ENCODE assay signal across 32 cellular contexts in genomic region chr15:71973366-71973765, GRCh38.
"Had no signal": no experiment of that assay in that cellular context is flagged by ENCODE, and none has a peak within 500 bp of the region (broad histone marks: within the 10 kb centered on the region; RNA-seq: fewer than 3 reads in every experiment).

No MANE protein-coding gene starts in this region.

- H3K36me3 Mint-ChIP-seq: WTC11 had no signal

- H3K4me1 Mint-ChIP-seq: activated CD4-positive, alpha-beta memory T cell treated with anti-CD3 and anti-CD28 coated beads, Interleukin-2, amount 10 ng/mL, durations not matched to agents 7 days and 5 days; activated CD4-positive, alpha-beta T cell treated with anti-CD3 and anti-CD28 coated beads, Interleukin-2, amount 10 ng/mL, durations not matched to agents 7 days and 5 days; activated T-helper 17 cell treated with anti-CD3 and anti-CD28 coated beads, Interleukin-2, amount 50 U/mL, for 72 hours; brain; WTC11 had no signal

- H3K9me3 Mint-ChIP-seq: activated CD4-positive, alpha-beta memory T cell treated with anti-CD3 and anti-CD28 coated beads, Interleukin-2, amount 10 ng/mL, durations not matched to agents 7 days and 5 days; activated CD4-positive, alpha-beta T cell treated with anti-CD3 and anti-CD28 coated beads, Interleukin-2, amount 10 ng/mL, durations not matched to agents 7 days and 5 days; activated T-cell treated with anti-CD3 and anti-CD28 coated beads, Interleukin-2, amount 50 U/mL, for 24 hours; activated T-helper 17 cell treated with anti-CD3 and anti-CD28 coated beads, Interleukin-2, amount 50 U/mL, for 72 hours; brain; WTC11 had no signal

- ATAC-seq: activated T-helper 17 cell treated with anti-CD3 and anti-CD28 coated beads, Interleukin-2, amount 50 U/mL, for 72 hours; foreskin keratinocyte; gastrocnemius medialis; heart left ventricle; WTC11 had no signal

- H3K27me3 ChIP-seq: ascending aorta, breast epithelium, cardiac muscle cell, colonic mucosa, esophagus squamous epithelium, foreskin keratinocyte, gastrocnemius medialis, heart left ventricle had no signal

- H3K36me3 ChIP-seq: breast epithelium, colonic mucosa had no signal

- FAIRE-seq: endometrium, endothelial cell of umbilical vein had no signal

- H3K4me3 Mint-ChIP-seq: activated CD4-positive, alpha-beta memory T cell treated with anti-CD3 and anti-CD28 coated beads, Interleukin-2, amount 10 ng/mL, durations not matched to agents 7 days and 5 days; activated CD4-positive, alpha-beta T cell treated with anti-CD3 and anti-CD28 coated beads, Interleukin-2, amount 10 ng/mL, durations not matched to agents 7 days and 5 days; activated naive CD8-positive, alpha-beta T cell; activated T-cell treated with anti-CD3 and anti-CD28 coated beads, Interleukin-2, amount 50 U/mL, for 24 hours; activated T-helper 17 cell treated with anti-CD3 and anti-CD28 coated beads, Interleukin-2, amount 50 U/mL, for 72 hours; brain; WTC11 had no signal

- H3K27me3 Mint-ChIP-seq: activated CD4-positive, alpha-beta memory T cell treated with anti-CD3 and anti-CD28 coated beads, Interleukin-2, amount 10 ng/mL, durations not matched to agents 7 days and 5 days; activated CD4-positive, alpha-beta T cell treated with anti-CD3 and anti-CD28 coated beads, Interleukin-2, amount 10 ng/mL, durations not matched to agents 7 days and 5 days; activated naive CD8-positive, alpha-beta T cell; activated T-cell treated with anti-CD3 and anti-CD28 coated beads, Interleukin-2, amount 50 U/mL, for 24 hours; activated T-helper 17 cell treated with anti-CD3 and anti-CD28 coated beads, Interleukin-2, amount 50 U/mL, for 72 hours; brain had no signal

- H3K4me3 ChIP-seq: ascending aorta, breast epithelium, cardiac muscle cell, colonic mucosa, esophagus squamous epithelium, gastrocnemius medialis, heart left ventricle had no signal

- H3K4me1 ChIP-seq: ascending aorta, breast epithelium, colonic mucosa, gastrocnemius medialis had no signal

- DNase-seq: activated CD4-positive, alpha-beta memory T cell treated with anti-CD3 and anti-CD28 coated beads, Interleukin-2, amount 10 ng/mL, durations not matched to agents 7 days and 5 days; activated CD4-positive, alpha-beta T cell treated with anti-CD3 and anti-CD28 coated beads for 1 hour; activated CD4-positive, alpha-beta T cell treated with anti-CD3 and anti-CD28 coated beads for 4 hours; activated CD4-positive, alpha-beta T cell treated with anti-CD3 and anti-CD28 coated beads, Interleukin-2, amount 10 ng/mL, durations not matched to agents 7 days and 5 days; activated CD4-positive, alpha-beta T cell treated with anti-CD3 and anti-CD28 coated beads, Interleukin-2, amount 50 U/mL, for 4 hours; activated CD8-positive, alpha-beta memory T cell treated with anti-CD3 and anti-CD28 coated beads, Interleukin-2, amount 50 U/mL, for 48 hours; activated effector memory CD4-positive, alpha-beta T cell treated with Interleukin-2 at 50 U/mL for 16 hours; activated gamma-delta T cell treated with Interleukin-2 at 50 U/mL for 16 hours; activated naive CD4-positive, alpha-beta T cell treated with anti-CD3 and anti-CD28 coated beads, Interleukin-2, amount 50 U/mL, for 16 hours; activated naive CD4-positive, alpha-beta T cell treated with Interleukin-2 at 50 U/mL for 16 hours; activated T-cell treated with anti-CD3 and anti-CD28 coated beads for 4 hours; activated T-cell treated with anti-CD3 and anti-CD28 coated beads, Interleukin-2, amount 50 U/mL, for 24 hours; amygdala; central memory CD4-positive, alpha-beta T cell; cerebellar nuclear complex; colonic mucosa; effector CD8-positive, alpha-beta T cell; esophagus squamous epithelium; foreskin keratinocyte; gastrocnemius medialis; glutamatergic neuron; heart left ventricle; T-helper 2 cell had no signal

- H3K9me3 ChIP-seq: ascending aorta, breast epithelium, colonic mucosa, esophagus squamous epithelium, gastrocnemius medialis, heart left ventricle had no signal

- H3K27ac Mint-ChIP-seq: activated CD4-positive, alpha-beta memory T cell treated with anti-CD3 and anti-CD28 coated beads, Interleukin-2, amount 10 ng/mL, durations not matched to agents 7 days and 5 days; activated CD4-positive, alpha-beta T cell treated with anti-CD3 and anti-CD28 coated beads, Interleukin-2, amount 10 ng/mL, durations not matched to agents 7 days and 5 days; activated naive CD8-positive, alpha-beta T cell; activated T-cell treated with anti-CD3 and anti-CD28 coated beads, Interleukin-2, amount 50 U/mL, for 24 hours; activated T-helper 17 cell treated with anti-CD3 and anti-CD28 coated beads, Interleukin-2, amount 50 U/mL, for 72 hours; brain; WTC11 had no signal
